In genomic region chr9:10059044-10059443, GRCh38 we compare ENCODE assay signal across 16 cellular contexts.
DNase-seq lines count a peak whose midpoint lies in the region; ATAC-seq and TF ChIP-seq lines count a peak whose summit lies in the region.
"Had no signal": no experiment of that assay in that cellular context is flagged by ENCODE, and none has a peak within 500 bp of the region (broad histone marks: within the 10 kb centered on the region; RNA-seq: fewer than 3 reads in every experiment).

No MANE protein-coding gene starts in this region.

- no peaks in the 10 kb centered on the region for H4K20me1 ChIP-seq in IMR-90 (ENCODE audit: insufficient read depth, low read length)
- H4K20me1 ChIP-seq in fibroblast of lung (ENCODE audit: control insufficient read depth, extremely low read depth, insufficient read depth, low read length) = no peaks in the 10 kb centered on the region

- H2BK120ac ChIP-seq in IMR-90 (ENCODE audit: low read depth, low read length) = peak overlapping the region; percentile 47; the same call in 1 of the 2 replicates

- H4K91ac ChIP-seq in IMR-90 (ENCODE audit: insufficient read depth, low read depth, low read length) = no peak overlapping the region

- peak overlapping the region; percentile 65; the same call in 1 of the 2 replicates for H3K18ac ChIP-seq in IMR-90 (ENCODE audit: low read depth, low read length)

- H3K14ac ChIP-seq in IMR-90 (replicated peaks; ENCODE audit: low read depth, low read length) = no peak overlapping the region

- no peak for TF ChIP-seq RAD21 in IMR-90 (IDR thresholded peaks at IDR 0.05; ENCODE audit: low read length)

- H2BK20ac ChIP-seq in IMR-90 (ENCODE audit: low read depth, low read length) = no peak overlapping the region

- H3K4me3 ChIP-seq in IMR-90 (ENCODE audit: insufficient read depth, low read depth, low read length) = no peak overlapping the region
- no peak overlapping the region for H3K4me3 ChIP-seq in fibroblast of lung (replicated peaks in 1 of 4; ENCODE audit: control extremely low read depth in 1 of 4, insufficient read depth in 1 of 4, low read depth in 3 of 4, low read length in 4 of 4)
- no peak overlapping the region for H3K4me3 ChIP-seq in skeletal muscle cell (ENCODE audit: low read depth, low read length)
- H3K4me3 ChIP-seq: cardiac muscle cell, left ventricle myocardium inferior, sigmoid colon had no signal

- no peak overlapping the region for H2AK5ac ChIP-seq in IMR-90 (ENCODE audit: low read depth, low read length)

- H2AK9ac ChIP-seq in IMR-90 (replicated peaks; ENCODE audit: low read depth, low read length, poor library complexity) = no peak overlapping the region

- H3K4me1 ChIP-seq in IMR-90 (ENCODE audit: control insufficient read depth, insufficient read depth, low read length) (no peaks in the 10 kb centered on the region), fibroblast of lung (ENCODE audit: control insufficient read depth, extremely low read depth, insufficient read depth, low read length) (no peaks in the 10 kb centered on the region)
- H3K4me1 ChIP-seq: sigmoid colon had no signal

- H3K4ac ChIP-seq in IMR-90 (ENCODE audit: low read depth, low read length) = no peak overlapping the region

- H3K27me3 ChIP-seq in IMR-90 (ENCODE audit: control insufficient read depth, insufficient read depth, low read length) (no peaks in the 10 kb centered on the region), fibroblast of lung (ENCODE audit: control insufficient read depth, insufficient read depth, low read length) (no peaks in the 10 kb centered on the region)
- H3K27me3 ChIP-seq: cardiac muscle cell, sigmoid colon had no signal

- TF ChIP-seq POLR2A in IMR-90 (IDR thresholded peaks at IDR 0.05; ENCODE audit: low read depth, low read length) = no peak

- H2BK15ac ChIP-seq in IMR-90 (ENCODE audit: low read depth, low read length) = no peak overlapping the region

- peak overlapping the region; percentile 43 for H2BK5ac ChIP-seq in IMR-90 (ENCODE audit: low read depth, low read length, poor library complexity, severe bottlenecking)

- H2AFZ ChIP-seq in IMR-90 (replicated peaks; ENCODE audit: low read length, poor library complexity) (no peak overlapping the region), fibroblast of lung (ENCODE audit: low read length) (no peak overlapping the region)

- no peak overlapping the region for H3K23ac ChIP-seq in IMR-90 (ENCODE audit: low read depth, low read length)

- H3K4me2 ChIP-seq in IMR-90 (ENCODE audit: low read depth, low read length) (no peak overlapping the region), fibroblast of lung (ENCODE audit: extremely low read depth, insufficient read depth, low read length) (no peak overlapping the region)

- intact Hi-C loops in IMR-90 (cut with micrococcal nuclease) = no loop called here
- intact Hi-C loops in left colon (cut with DNase I, micrococcal nuclease) = no loop called here

- CTCF ChIA-PET in IMR-90 (lab: Yijun Ruan, JAX) = interaction anchor here (0.6 to 1.2 kb wide), 2 partner anchors 19 to 1973 kb away, joined by 3 to 5 read pairs; no protein-coding TSS in a partner anchor

- H4K5ac ChIP-seq in IMR-90 (ENCODE audit: low read depth, low read length) = peak overlapping the region; percentile 63; the same call in 1 of the 2 replicates

- WGBS in IMR-90 (ENCODE audit: extremely low coverage in 2 of 2, insufficient read length in 1 of 2), 2 experiments = no CpG with 5 or more reads among the region's 3 CpGs

- peak; percentile 44 for ATAC-seq in IMR-90 (ENCODE audit: low read depth)
- ATAC-seq in left colon = no peak
- ATAC-seq: CD8-positive, alpha-beta T cell; natural killer cell; stimulated activated naive CD8-positive, alpha-beta T cell treated with anti-CD3 and anti-CD28 coated beads, Interleukin-15, amount 100 ng/mL, for 72 hours had no signal

- H3K9ac ChIP-seq in IMR-90 (ENCODE audit: low read depth, low read length) (no peak overlapping the region), fibroblast of lung (ENCODE audit: insufficient read depth, low read length) (no peak overlapping the region)

- dilution Hi-C loops in IMR-90 (cut with HindIII; ENCODE audit: low sequenced_read_pairs, unreplicated experiment) = no loop called here

- peak; percentile 28 for DNase-seq in IMR-90
- peak; percentile 7 for DNase-seq in SK-MEL-5 (ENCODE audit: low read depth, low spot score)
- DNase-seq in fibroblast of lung (ENCODE audit: low read depth in 2 of 2) = peak; percentile 13 to 85
- peak; percentile 93 for DNase-seq in skeletal muscle cell (ENCODE audit: low read depth)
- no peak for DNase-seq in activated naive CD4-positive, alpha-beta T cell (lab: John Stamatoyannopoulos, UW)
- no peak for DNase-seq in NAMALWA (ENCODE audit: low spot score)
- DNase-seq in HUDEP-2 (lab: John Stamatoyannopoulos, UW; ENCODE audit: unreplicated experiment in 76 of 76) = no peak
- no peak for DNase-seq in left colon
- DNase-seq: activated gamma-delta T cell treated with Interleukin-2 at 50 U/mL for 16 hours; CD8-positive, alpha-beta T cell; left ventricle myocardium inferior; natural killer cell; NCI-H2081 treated with DMSO at 0.1 percent for 48 hours; sigmoid colon; stimulated activated naive CD8-positive, alpha-beta T cell treated with anti-CD3 and anti-CD28 coated beads, Interleukin-15, amount 100 ng/mL, for 72 hours had no signal

- H4K8ac ChIP-seq in IMR-90 (ENCODE audit: low read depth in 2 of 2, low read length in 2 of 2) = peak overlapping the region in 1 of 2 experiments; percentile 68; a peak in 2 of 4 replicates

- no peaks in the 10 kb centered on the region for H3K79me1 ChIP-seq in IMR-90 (ENCODE audit: low read depth in 1 of 2, low read length in 2 of 2)

- no peak for TF ChIP-seq CTCF in IMR-90 (conservative IDR thresholded peaks at IDR 0.05; ENCODE audit: low read depth, low read length)
- TF ChIP-seq CTCF in fibroblast of lung (conservative IDR thresholded peaks at IDR 0.05 in 1 of 2, IDR thresholded peaks at IDR 0.05 in 1 of 2; ENCODE audit: low read depth in 1 of 2, low read length in 2 of 2) = no peak

- H3K27ac ChIP-seq in IMR-90 (ENCODE audit: insufficient read depth, low read length) (no peak overlapping the region; the same call in 1 of the 2 replicates), fibroblast of lung (ENCODE audit: insufficient read depth, low read length) (no peak overlapping the region)
- H3K27ac ChIP-seq: cardiac muscle cell, left ventricle myocardium inferior, sigmoid colon had no signal

- H3K9me3 ChIP-seq in IMR-90 (ENCODE audit: control insufficient read depth, insufficient read depth, low read length) (no peaks in the 10 kb centered on the region), fibroblast of lung (ENCODE audit: control insufficient read depth, insufficient read depth, low read depth, low read length) (no peaks in the 10 kb centered on the region)
- H3K9me3 ChIP-seq: left ventricle myocardium inferior, sigmoid colon had no signal

- POLR2A ChIA-PET in IMR-90 (lab: Charles Lee; ENCODE audit: unreplicated experiment) = no interaction called here

- no peaks in the 10 kb centered on the region for H3K79me2 ChIP-seq in fibroblast of lung (ENCODE audit: control insufficient read depth, insufficient read depth, low read length)

- in situ Hi-C loops in IMR-90 (cut with MboI; ENCODE audit: low sequenced_read_pairs) = no loop called here
- in situ Hi-C loops in SK-MEL-5 (cut with HindIII; ENCODE audit: low pct_unique_long_range_greater_than_20kb, low sequenced_read_pairs) = no loop called here

- H3K36me3 ChIP-seq in IMR-90 (ENCODE audit: control insufficient read depth, insufficient read depth, low read length) (no peaks in the 10 kb centered on the region), fibroblast of lung (ENCODE audit: control insufficient read depth, insufficient read depth, low read length) (no peaks in the 10 kb centered on the region)
- H3K36me3 ChIP-seq: cardiac muscle cell, left ventricle myocardium inferior, sigmoid colon had no signal

- no TSS peak for BruUV-seq in IMR-90 (replicated peaks; lab: Mats Ljungman, UMichigan)

- H3K9me1 ChIP-seq in IMR-90 (ENCODE audit: insufficient read depth, low read length) = no peaks in the 10 kb centered on the region

- H3K56ac ChIP-seq in IMR-90 (ENCODE audit: extremely low read depth, insufficient read depth, low read length) = no peak overlapping the region

TF ChIP-seq in IMR-90, 13 proteins besides CTCF, POLR2A, EP300 and RAD21:
- TF ChIP-seq CEBPB (IDR thresholded peaks at IDR 0.05; ENCODE audit: low read depth, low read length) (peak; percentile 98), SMC3 (IDR thresholded peaks at IDR 0.05; ENCODE audit: low read depth, low read length) (no peak)

Comparison
In these comparisons a context has a peak if more than half of its experiments do, and no peak if none do; other contexts are left out.
1. DNase-seq: peak in IMR-90 (single experiment), SK-MEL-5 (single experiment), fibroblast of lung (2 of 2) and skeletal muscle cell (single experiment); none in activated naive CD4-positive, alpha-beta T cell (0 of 4), NAMALWA (single experiment), HUDEP-2 (0 of 76) and left colon (0 of 2).